In genomic region chr14:55270832-55271571, GRCh38 we compare ENCODE assay signal across 8 cellular contexts. TPM values are rescaled to one million over a fixed set of nuclear protein-coding genes. Genes with fewer than 3 reads are reported as not detected.
DNase-seq lines count a peak whose midpoint lies in the region; ATAC-seq and TF ChIP-seq lines count a peak whose summit lies in the region.

Gene FBXO34, plus strand, starts transcription at chr14:55271421. Its CDS starts 78,970 bp downstream, at chr14:55350391.

- no peaks in the 10 kb centered on the region for H3K9me3 ChIP-seq in liver (ENCODE audit: control insufficient read depth in 4 of 4, low read length in 3 of 4)

- peak; percentile 89 to 92 for TF ChIP-seq RAD21 in liver (IDR thresholded peaks at IDR 0.05)

- no peaks in the 10 kb centered on the region for H3K27me3 ChIP-seq in liver (ENCODE audit: control insufficient read depth in 4 of 4, insufficient read depth in 4 of 4, low read length in 3 of 4)

- under 1% methylated on average over 49 of the region's 49 CpGs for WGBS in liver

- peak; percentile 100 for DNase-seq in CD1c-positive myeloid dendritic cell (ENCODE audit: extremely low spot score)
- DNase-seq in NCI-H774 (lab: John Stamatoyannopoulos, UW): peak; percentile 86
- DNase-seq in activated CD4-positive, alpha-beta T cell treated with anti-CD3 and anti-CD28 coated beads, Interleukin-2, amount 50 U/mL, for 48 hours: peak; percentile 100
- peak; percentile 85 to 97 for DNase-seq in dermis microvascular lymphatic vessel endothelial cell (ENCODE audit: low read depth in 2 of 2)
- DNase-seq in stimulated activated CD4-positive, alpha-beta T cell treated with anti-CD3 and anti-CD28 coated beads, Interleukin-4, amount 100 ng/mL, for 4 hours: peak; percentile 97 to 100

- no peaks in the 10 kb centered on the region for H3K36me3 ChIP-seq in liver (ENCODE audit: control insufficient read depth in 4 of 4, insufficient read depth in 3 of 4, low read depth in 1 of 4, low read length in 3 of 4)

- peak; percentile 84 for ATAC-seq in GM19372 (IDR thresholded peaks at IDR 0.05; ENCODE audit: low read depth, unreplicated experiment)
- ATAC-seq in HG03565 (IDR thresholded peaks at IDR 0.05; ENCODE audit: unreplicated experiment): peak; percentile 76

- peaks cover 4 to 22% (median 13%) of the 10 kb centered on the region in 4 donors for H3K4me1 ChIP-seq in liver (ENCODE audit: control insufficient read depth in 4 of 4, insufficient read depth in 4 of 4, low read length in 3 of 4)

- H3K27ac ChIP-seq in liver (ENCODE audit: low read depth in 1 of 2, low read length in 2 of 2): peak within 1 kb of the TSS; percentile 86 to 94

- TF ChIP-seq CTCF in liver (IDR thresholded peaks at IDR 0.05; ENCODE audit: low read depth, low read length, missing input control): peak; percentile 100

- peak within 1 kb of the TSS; percentile 69 to 82 for H3K9ac ChIP-seq in liver (ENCODE audit: low read depth in 1 of 2, low read length in 2 of 2)

- peak within 1 kb of the TSS; percentile 78 to 97 (median 89) for H3K4me3 ChIP-seq in liver (ENCODE audit: low read depth in 1 of 3, low read length in 3 of 3)

TF ChIP-seq in liver, 16 proteins besides CTCF, POLR2A, EP300 and RAD21:
- TF ChIP-seq YY1 (IDR thresholded peaks at IDR 0.05) (peak; percentile 59), HNF4A (conservative IDR thresholded peaks at IDR 0.05) (peak; percentile 20 to 39), GABPA (IDR thresholded peaks at IDR 0.05 in 1 of 2, conservative IDR thresholded peaks at IDR 0.05 in 1 of 2) (no peak), FOXA2 (IDR thresholded peaks at IDR 0.05) (peak; percentile 52), SP1 (IDR thresholded peaks at IDR 0.05) (peak; percentile 75), FOXA1 (IDR thresholded peaks at IDR 0.05) (peak; percentile 47), TAF1 (conservative IDR thresholded peaks at IDR 0.05) (peak; percentile 51), ZBTB33 (IDR thresholded peaks at IDR 0.05) (no peak), RXRA (IDR thresholded peaks at IDR 0.05) (peak; percentile 43 to 65), JUND (IDR thresholded peaks at IDR 0.05) (peak; percentile 67 to 85), EGR1 (IDR thresholded peaks at IDR 0.05; ENCODE audit: low read depth in 2 of 2) (no peak), NR2F2 (IDR thresholded peaks at IDR 0.05) (peak; percentile 46), HNF4G (IDR thresholded peaks at IDR 0.05) (no peak)
- TF ChIP-seq, protein P1, sequence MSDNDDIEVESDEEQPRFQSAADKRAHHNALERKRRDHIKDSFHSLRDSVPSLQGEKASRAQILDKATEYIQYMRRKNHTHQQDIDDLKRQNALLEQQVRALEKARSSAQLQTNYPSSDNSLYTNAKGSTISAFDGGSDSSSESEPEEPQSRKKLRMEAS (IDR thresholded peaks at IDR 0.05): peak; percentile 41
- TF ChIP-seq, protein P2, sequence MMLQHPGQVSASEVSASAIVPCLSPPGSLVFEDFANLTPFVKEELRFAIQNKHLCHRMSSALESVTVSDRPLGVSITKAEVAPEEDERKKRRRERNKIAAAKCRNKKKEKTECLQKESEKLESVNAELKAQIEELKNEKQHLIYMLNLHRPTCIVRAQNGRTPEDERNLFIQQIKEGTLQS (IDR thresholded peaks at IDR 0.05): no peak
- TF ChIP-seq, protein P3, sequence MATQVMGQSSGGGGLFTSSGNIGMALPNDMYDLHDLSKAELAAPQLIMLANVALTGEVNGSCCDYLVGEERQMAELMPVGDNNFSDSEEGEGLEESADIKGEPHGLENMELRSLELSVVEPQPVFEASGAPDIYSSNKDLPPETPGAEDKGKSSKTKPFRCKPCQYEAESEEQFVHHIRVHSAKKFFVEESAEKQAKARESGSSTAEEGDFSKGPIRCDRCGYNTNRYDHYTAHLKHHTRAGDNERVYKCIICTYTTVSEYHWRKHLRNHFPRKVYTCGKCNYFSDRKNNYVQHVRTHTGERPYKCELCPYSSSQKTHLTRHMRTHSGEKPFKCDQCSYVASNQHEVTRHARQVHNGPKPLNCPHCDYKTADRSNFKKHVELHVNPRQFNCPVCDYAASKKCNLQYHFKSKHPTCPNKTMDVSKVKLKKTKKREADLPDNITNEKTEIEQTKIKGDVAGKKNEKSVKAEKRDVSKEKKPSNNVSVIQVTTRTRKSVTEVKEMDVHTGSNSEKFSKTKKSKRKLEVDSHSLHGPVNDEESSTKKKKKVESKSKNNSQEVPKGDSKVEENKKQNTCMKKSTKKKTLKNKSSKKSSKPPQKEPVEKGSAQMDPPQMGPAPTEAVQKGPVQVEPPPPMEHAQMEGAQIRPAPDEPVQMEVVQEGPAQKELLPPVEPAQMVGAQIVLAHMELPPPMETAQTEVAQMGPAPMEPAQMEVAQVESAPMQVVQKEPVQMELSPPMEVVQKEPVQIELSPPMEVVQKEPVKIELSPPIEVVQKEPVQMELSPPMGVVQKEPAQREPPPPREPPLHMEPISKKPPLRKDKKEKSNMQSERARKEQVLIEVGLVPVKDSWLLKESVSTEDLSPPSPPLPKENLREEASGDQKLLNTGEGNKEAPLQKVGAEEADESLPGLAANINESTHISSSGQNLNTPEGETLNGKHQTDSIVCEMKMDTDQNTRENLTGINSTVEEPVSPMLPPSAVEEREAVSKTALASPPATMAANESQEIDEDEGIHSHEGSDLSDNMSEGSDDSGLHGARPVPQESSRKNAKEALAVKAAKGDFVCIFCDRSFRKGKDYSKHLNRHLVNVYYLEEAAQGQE (IDR thresholded peaks at IDR 0.05): peak; percentile 56

RNA-seq across cellular contexts. Expression of gene FBXO34, which starts in this region (rescaled TPM):
- total RNA-seq in dermis microvascular lymphatic vessel endothelial cell (18.9 and 25.7 TPM in 2 replicates), liver (10 to 100 TPM; 14.1 to 25.8 TPM)
- polyA plus RNA-seq in liver: 1 to 10 TPM; 4.2 to 6.1 TPM

Comparison
In these comparisons a context has a peak if more than half of its experiments do, and no peak if none do; other contexts are left out.
1. Peak in every context shown above with its lines: DNase-seq, ATAC-seq, H3K4me3 ChIP-seq and H3K27ac ChIP-seq.